In genomic region chr14:104795781-104796681, GRCh38 we compare ENCODE assay signal across 8 cellular contexts. TPM values are rescaled to one million over a fixed set of nuclear protein-coding genes. Genes with fewer than 3 reads are reported as not detected.
DNase-seq lines count a peak whose midpoint lies in the region; ATAC-seq and TF ChIP-seq lines count a peak whose summit lies in the region.

No MANE protein-coding gene starts in this region.

- H3K9me3 Mint-ChIP-seq in CD4-positive, alpha-beta T cell: no peaks in the 10 kb centered on the region
- no peaks in the 10 kb centered on the region for H3K9me3 Mint-ChIP-seq in activated naive CD4-positive, alpha-beta T cell treated with anti-CD3 and anti-CD28 coated beads, Interleukin-2, amount 10 ng/mL, durations not matched to agents 7 days and 5 days
- no peaks in the 10 kb centered on the region for H3K9me3 Mint-ChIP-seq in progenitor cell of endocrine pancreas (ENCODE audit: low read depth)

- H3K27ac ChIP-seq in CD4-positive, alpha-beta T cell (ENCODE audit: low read depth, low read length): peak overlapping the region; percentile 67
- no peak overlapping the region for H3K27ac ChIP-seq in OCI-LY7 (ENCODE audit: low read depth, low read length, poor library complexity, severe bottlenecking)

- DNase-seq in CD4-positive, alpha-beta T cell: peak in 9 of 10 experiments; percentile 36 to 72 (median 58)
- DNase-seq in OCI-LY7 (ENCODE audit: low spot score) (peak; percentile 66), Right ventricle myocardium inferior (ENCODE audit: missing footprints) (peak; percentile 84), progenitor cell of endocrine pancreas (ENCODE audit: low spot score, unreplicated experiment) (no peak), GOT3 (lab: John Stamatoyannopoulos, UW) (no peak)
- DNase-seq in activated naive CD4-positive, alpha-beta T cell treated with anti-CD3 and anti-CD28 coated beads, Interleukin-2, amount 10 ng/mL, durations not matched to agents 7 days and 5 days: peak; percentile 68

- BruUV-seq in OCI-LY7 (replicated peaks; lab: Mats Ljungman, UMichigan): no TSS peak

- peak overlapping the region; percentile 63 for H3K4me3 ChIP-seq in OCI-LY7 (ENCODE audit: low read depth, low read length, poor library complexity, severe bottlenecking)

- H3K27ac Mint-ChIP-seq in CD4-positive, alpha-beta T cell: peak overlapping the region; percentile 82
- peak overlapping the region; percentile 78 for H3K27ac Mint-ChIP-seq in activated naive CD4-positive, alpha-beta T cell treated with anti-CD3 and anti-CD28 coated beads, Interleukin-2, amount 10 ng/mL, durations not matched to agents 7 days and 5 days
- peak overlapping the region; percentile 94 for H3K27ac Mint-ChIP-seq in progenitor cell of endocrine pancreas

- POLR2A ChIA-PET in CD4-positive, alpha-beta T cell (lab: Charles Lee): interaction anchor here (1.2 to 2.7 kb wide), 2 partner anchors 27 to 43 kb away, joined by 4 to 9 read pairs; partner anchors contain the start of gene SIVA1
- POLR2A ChIA-PET in OCI-LY7 (lab: Charles Lee): no interaction called here

- TF ChIP-seq CTCF in CD4-positive, alpha-beta T cell (IDR thresholded peaks at IDR 0.05): no peak
- TF ChIP-seq CTCF in OCI-LY7 (conservative IDR thresholded peaks at IDR 0.05; ENCODE audit: low read length) (no peak), progenitor cell of endocrine pancreas (IDR thresholded peaks at IDR 0.05; ENCODE audit: unreplicated experiment) (no peak)

- H3K4me2 ChIP-seq in OCI-LY7 (ENCODE audit: low read length): peak overlapping the region; percentile 77

- ATAC-seq in CD4-positive, alpha-beta T cell (ENCODE audit: poor library complexity): peak; percentile 54
- ATAC-seq in GM21528 (IDR thresholded peaks at IDR 0.05; ENCODE audit: low FRiP score, unreplicated experiment) (peak; percentile 38), Right ventricle myocardium inferior (peak; percentile 51), HG03378 (IDR thresholded peaks at IDR 0.05; ENCODE audit: unreplicated experiment) (no peak)

- H3K4me3 Mint-ChIP-seq in CD4-positive, alpha-beta T cell: peak overlapping the region; percentile 88
- H3K4me3 Mint-ChIP-seq in activated naive CD4-positive, alpha-beta T cell treated with anti-CD3 and anti-CD28 coated beads, Interleukin-2, amount 10 ng/mL, durations not matched to agents 7 days and 5 days: peak overlapping the region; percentile 67
- peak overlapping the region; percentile 72 for H3K4me3 Mint-ChIP-seq in progenitor cell of endocrine pancreas (ENCODE audit: low read depth)

- peaks cover 13% of the 10 kb centered on the region for H3K36me3 Mint-ChIP-seq in CD4-positive, alpha-beta T cell (ENCODE audit: low read depth)
- H3K36me3 Mint-ChIP-seq in activated naive CD4-positive, alpha-beta T cell treated with anti-CD3 and anti-CD28 coated beads, Interleukin-2, amount 10 ng/mL, durations not matched to agents 7 days and 5 days: peaks cover 12% of the 10 kb centered on the region
- no peaks in the 10 kb centered on the region for H3K36me3 Mint-ChIP-seq in progenitor cell of endocrine pancreas (ENCODE audit: insufficient read depth)

- intact Hi-C loops in CD4-positive, alpha-beta T cell (cut with DNase I, micrococcal nuclease): loop anchor here in 1 of 2 experiments (1.0 to 10.0 kb wide), 4 partner anchors 30 to 699 kb away; partner anchors contain the start of genes ADSS1, CEP170B and TEDC1
- intact Hi-C loops in OCI-LY7 (cut with micrococcal nuclease; ENCODE audit: unreplicated experiment) (no loop called here), Right ventricle myocardium inferior (cut with DNase I) (loop anchor here (5.0 kb wide), 1 partner anchor 44 kb away; the partner anchor contains the start of gene SIVA1)

- peaks cover 52% of the 10 kb centered on the region for H3K4me1 Mint-ChIP-seq in CD4-positive, alpha-beta T cell (ENCODE audit: low read depth)
- peaks cover 53% of the 10 kb centered on the region for H3K4me1 Mint-ChIP-seq in activated naive CD4-positive, alpha-beta T cell treated with anti-CD3 and anti-CD28 coated beads, Interleukin-2, amount 10 ng/mL, durations not matched to agents 7 days and 5 days
- peaks cover 36% of the 10 kb centered on the region for H3K4me1 Mint-ChIP-seq in progenitor cell of endocrine pancreas (ENCODE audit: low read depth)

- H3K79me2 ChIP-seq in OCI-LY7 (ENCODE audit: insufficient read depth, low read depth, low read length): no peaks in the 10 kb centered on the region

- peaks cover 22% of the 10 kb centered on the region for H3K4me1 ChIP-seq in OCI-LY7 (ENCODE audit: insufficient read depth, low read length, poor library complexity, severe bottlenecking)

- no peaks in the 10 kb centered on the region for H3K36me3 ChIP-seq in OCI-LY7 (ENCODE audit: insufficient read depth, low read length)

- H3K27me3 ChIP-seq in CD4-positive, alpha-beta T cell (ENCODE audit: control insufficient read depth, insufficient read depth, low read length): no peaks in the 10 kb centered on the region

- H4K20me1 ChIP-seq in OCI-LY7 (ENCODE audit: insufficient read depth, low read length): peaks cover 9% of the 10 kb centered on the region; the same call in 1 of the 2 replicates

- no peaks in the 10 kb centered on the region for H3K9me2 ChIP-seq in OCI-LY7 (ENCODE audit: insufficient read depth, low read length)

- no peaks in the 10 kb centered on the region for H3K9me3 ChIP-seq in CD4-positive, alpha-beta T cell (ENCODE audit: control insufficient read depth, low read length)
- H3K9me3 ChIP-seq in OCI-LY7 (ENCODE audit: low read length): no peaks in the 10 kb centered on the region

- peak overlapping the region; percentile 56 for H2AFZ ChIP-seq in OCI-LY7 (ENCODE audit: low read length)

- CTCF ChIA-PET in CD4-positive, alpha-beta T cell (lab: Charles Lee): no interaction called here
- CTCF ChIA-PET in OCI-LY7 (lab: Charles Lee; ENCODE audit: unreplicated experiment): no interaction called here
- CTCF ChIA-PET in activated naive CD4-positive, alpha-beta T cell treated with anti-CD3 and anti-CD28 coated beads, Interleukin-2, amount 10 ng/mL, durations not matched to agents 7 days and 5 days (lab: Charles Lee): interaction anchor here (1.2 kb wide), 1 partner anchor 29 kb away, joined by 4 read pairs; no protein-coding TSS in a partner anchor

- no peaks in the 10 kb centered on the region for H3K27me3 Mint-ChIP-seq in CD4-positive, alpha-beta T cell
- H3K27me3 Mint-ChIP-seq in activated naive CD4-positive, alpha-beta T cell treated with anti-CD3 and anti-CD28 coated beads, Interleukin-2, amount 10 ng/mL, durations not matched to agents 7 days and 5 days: peaks cover 43% of the 10 kb centered on the region
- peaks cover 12% of the 10 kb centered on the region for H3K27me3 Mint-ChIP-seq in progenitor cell of endocrine pancreas

RNA-seq across cellular contexts. Expression of gene AKT1, which starts 0.5 kb away (rescaled TPM):
- total RNA-seq in CD4-positive, alpha-beta T cell: 10 to 100 TPM; 58.8 to 66.5 TPM
- total RNA-seq in OCI-LY7 (2014; rRNA removed; shearing (Covaris generic)): 75.4 and 83.0 TPM in 2 replicates
- total RNA-seq in OCI-LY7 (2022): 108 and 109 TPM in 2 replicates
- 134 TPM for total RNA-seq in Right ventricle myocardium inferior
- total RNA-seq in progenitor cell of endocrine pancreas: 147 and 151 TPM in 2 replicates

RNA-seq across cellular contexts. Expression of gene ZBTB42, which starts 4.9 kb away (rescaled TPM):
- total RNA-seq in CD4-positive, alpha-beta T cell: 1 to 10 TPM; 2.9 to 3.0 TPM
- total RNA-seq in OCI-LY7 (2014; rRNA removed; shearing (Covaris generic)): 0.98 and 2.4 TPM in 2 replicates
- total RNA-seq in OCI-LY7 (2022) (1.9 and 2.4 TPM in 2 replicates), Right ventricle myocardium inferior (5.6 TPM), progenitor cell of endocrine pancreas (12.3 and 12.6 TPM in 2 replicates)

RNA-seq across cellular contexts. Expression of gene SIVA1, which starts 43.1 kb away (rescaled TPM):
- total RNA-seq in CD4-positive, alpha-beta T cell: 100 to 1,000 TPM; 111 to 124 TPM
- total RNA-seq in OCI-LY7 (2014; rRNA removed; shearing (Covaris generic)): 215 and 244 TPM in 2 replicates
- 88.3 and 111 TPM in 2 replicates for total RNA-seq in OCI-LY7 (2022)
- total RNA-seq in Right ventricle myocardium inferior: 54.4 TPM
- total RNA-seq in progenitor cell of endocrine pancreas: 98.6 and 116 TPM in 2 replicates

Comparison
In these comparisons a context has a peak if more than half of its experiments do, and no peak if none do; other contexts are left out.
1. DNase-seq: peak in CD4-positive, alpha-beta T cell (9 of 10), OCI-LY7 (single experiment), activated naive CD4-positive, alpha-beta T cell treated with anti-CD3 and anti-CD28 coated beads, Interleukin-2, amount 10 ng/mL, durations not matched to agents 7 days and 5 days (single experiment) and Right ventricle myocardium inferior (single experiment); none in progenitor cell of endocrine pancreas (single experiment) and GOT3 (single experiment).
2. Peak in every context shown above with its lines, with median percentiles within 50 percentile points of each other: H3K27ac Mint-ChIP-seq and H3K4me3 Mint-ChIP-seq.